30 cellular contexts compared by ENCODE assay signal in the genomic region with DNA sequence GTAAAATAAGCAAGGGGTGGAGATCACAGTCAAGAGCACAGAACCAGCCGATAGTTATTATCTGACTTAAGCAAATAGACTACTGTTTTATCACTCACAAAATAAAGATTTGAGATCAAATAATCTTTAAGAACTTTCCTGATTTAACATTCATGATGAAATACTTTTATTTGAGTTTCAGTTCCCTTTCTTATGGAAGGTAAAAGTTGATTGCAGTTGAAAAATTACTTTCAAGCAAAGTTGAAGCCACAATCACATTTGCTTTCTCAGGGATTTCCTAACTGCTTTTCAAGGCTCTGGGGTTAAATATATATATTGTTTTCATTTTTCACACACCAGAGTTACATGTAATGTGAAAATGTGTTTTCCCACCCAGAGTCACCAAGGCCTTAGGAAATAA.
"Had no signal": no experiment of that assay in that cellular context is flagged by ENCODE, and none has a peak within 500 bp of the region (broad histone marks: within the 10 kb centered on the region; RNA-seq: fewer than 3 reads in every experiment).

No MANE protein-coding gene starts in this region.

- DNase-seq: activated B cell treated with CpG ODN at 0.5 μM for 24 hours; activated CD4-positive, alpha-beta memory T cell treated with anti-CD3 and anti-CD28 coated beads for 36 hours; activated CD4-positive, alpha-beta T cell treated with anti-CD3 and anti-CD28 coated beads for 4 hours; activated CD4-positive, alpha-beta T cell treated with anti-CD3 and anti-CD28 coated beads, Interleukin-2, amount 50 U/mL, for 1 hour; activated CD4-positive, CD25-positive, alpha-beta regulatory T cell treated with anti-CD3 and anti-CD28 coated beads, Interleukin-2, amount 50 U/mL, for 72 hours; activated CD8-positive, alpha-beta memory T cell treated with anti-CD3 and anti-CD28 coated beads, Interleukin-2, amount 50 U/mL, for 4 hours; activated gamma-delta T cell treated with Interleukin-2 at 50 U/mL for 16 hours; activated naive CD4-positive, alpha-beta T cell treated with anti-CD3 and anti-CD28 coated beads for 36 hours; activated T-cell treated with anti-CD3 and anti-CD28 coated beads for 4 hours; activated T-cell treated with anti-CD3 and anti-CD28 coated beads, Interleukin-2, amount 50 U/mL, for 4 hours; anterior cingulate cortex; caudate nucleus; cerebellar nuclear complex; Karpas-422; MG63; NCI-H1048; NCI-H1105 treated with DMSO at 0.1 percent for 48 hours; NCI-H1436; NCI-H1694; NCI-H1930; NCI-H2081 treated with DMSO at 0.1 percent for 48 hours; NCI-H345; NCI-H524 treated with DMSO at 0.1 percent for 48 hours; SHP77; SJCRH30 had no signal

- FAIRE-seq: bronchial epithelial cell had no signal

- H3K27ac ChIP-seq: SJCRH30, SK-N-MC, VCaP had no signal

- H3K4me1 ChIP-seq: SJCRH30 had no signal

- H3K27me3 ChIP-seq: SJCRH30 had no signal

- H3K9me3 ChIP-seq: MG63, SJCRH30 had no signal

- ATAC-seq: activated naive CD4-positive, alpha-beta T cell treated with anti-CD3 and anti-CD28 coated beads, Interleukin-2, amount 50 U/mL, for 72 hours; activated T-cell treated with anti-CD3 and anti-CD28 coated beads, Interleukin-2, amount 50 U/mL, for 4 hours; Panc1 had no signal

- H3K4me3 ChIP-seq: MG63, SJCRH30, SK-N-MC had no signal

- H3K36me3 ChIP-seq: MG63, SJCRH30 had no signal
